In genomic region chr19:1379126-1379905, GRCh38 we compare ENCODE assay signal across 2 cellular contexts.
TF ChIP-seq lines count a peak whose summit lies in the region.

No MANE protein-coding gene starts in this region.

TF ChIP-seq in IMR-90, 13 proteins besides CTCF, POLR2A, EP300 and RAD21:
- TF ChIP-seq NFE2L2 (IDR thresholded peaks at IDR 0.05; ENCODE audit: low read depth, low read length) (no peak), FOS (IDR thresholded peaks at IDR 0.05; ENCODE audit: low read depth, low read length) (no peak), MAZ (IDR thresholded peaks at IDR 0.05; ENCODE audit: borderline replicate concordance, low read depth, low read length) (no peak), SMC3 (IDR thresholded peaks at IDR 0.05; ENCODE audit: low read depth, low read length) (no peak), ELK1 (IDR thresholded peaks at IDR 0.05; ENCODE audit: borderline replicate concordance, low read depth, low read length) (no peak), CEBPB (IDR thresholded peaks at IDR 0.05; ENCODE audit: low read depth, low read length) (no peak), MAFK (IDR thresholded peaks at IDR 0.05; ENCODE audit: low read depth, low read length) (no peak), BHLHE40 (IDR thresholded peaks at IDR 0.05; ENCODE audit: low read depth, low read length) (no peak), RFX5 (IDR thresholded peaks at IDR 0.05; ENCODE audit: low read depth, low read length) (no peak), USF2 (IDR thresholded peaks at IDR 0.05; ENCODE audit: low read depth, low read length) (no peak), MXI1 (IDR thresholded peaks at IDR 0.05; ENCODE audit: borderline replicate concordance, low read depth, low read length) (no peak)
TF ChIP-seq in IMR-90: peak in this region for 0.

TF ChIP-seq in HepG2, 621 proteins besides CTCF, POLR2A, EP300 and RAD21:
- TF ChIP-seq KMT2A (CRISPR knock-in tag; IDR thresholded peaks at IDR 0.05) (no peak), RXRA (CRISPR knock-in tag; IDR thresholded peaks at IDR 0.05) (0 out of 2 replicates have a peak, but pooled peaks have one; percentile 38), SKIL (CRISPR knock-in tag; IDR thresholded peaks at IDR 0.05; ENCODE audit: borderline replicate concordance) (no peak), ZUFSP (CRISPR knock-in tag; IDR thresholded peaks at IDR 0.05; ENCODE audit: borderline replicate concordance) (no peak), AGO2 (optimal IDR thresholded peaks at IDR 0.05; ENCODE audit: low read depth, low read length) (peak; percentile 36)
